Comparison of ENCODE assay signal across 9 cellular contexts in genomic region chr14:58272589-58273372, GRCh38. TPM values are rescaled to one million over a fixed set of nuclear protein-coding genes. Genes with fewer than 3 reads are reported as not detected.
DNase-seq lines count a peak whose midpoint lies in the region; ATAC-seq and TF ChIP-seq lines count a peak whose summit lies in the region.
"Had no signal": no experiment of that assay in that cellular context is flagged by ENCODE, and none has a peak within 500 bp of the region (broad histone marks: within the 10 kb centered on the region; RNA-seq: fewer than 3 reads in every experiment).

No MANE protein-coding gene starts in this region.

- H3K36me3 ChIP-seq in left lung = peaks cover 0 to 79% of the 10 kb centered on the region in 2 donors

- intact Hi-C loops in left lung (cut with DNase I) = no loop called here

- TF ChIP-seq CTCF in C4-2B (conservative IDR thresholded peaks at IDR 0.05) (peak; percentile 16), cardiac fibroblast (IDR thresholded peaks at IDR 0.05; ENCODE audit: low read depth, low read length) (peak; percentile 29), left lung (IDR thresholded peaks at IDR 0.05) (no peak), mesothelial cell of epicardium (IDR thresholded peaks at IDR 0.05; ENCODE audit: unreplicated experiment) (no peak)

- no peaks in the 10 kb centered on the region for H3K9me3 ChIP-seq in left lung

- peaks cover 0 to 51% of the 10 kb centered on the region in 2 donors for H3K4me1 ChIP-seq in left lung

- peak; percentile 21 for DNase-seq in HuH-7.5 (ENCODE audit: low spot score)
- peak; percentile 53 to 59 for DNase-seq in cardiac fibroblast (ENCODE audit: low read depth in 2 of 2)
- DNase-seq in left lung = no peak
- no peak for DNase-seq in NCI-H1092 (lab: John Stamatoyannopoulos, UW)
- no peak for DNase-seq in mesothelial cell of epicardium (ENCODE audit: low spot score in 2 of 2, unreplicated experiment in 2 of 2)

- H3K27ac ChIP-seq in C4-2B (no peak overlapping the region), left lung (peak overlapping the region in 1 of 2 donors; percentile 74)
- H3K27ac ChIP-seq: KMS-11 had no signal

- H3K27ac Mint-ChIP-seq in mesothelial cell of epicardium = no peak overlapping the region

- H3K4me3 Mint-ChIP-seq in mesothelial cell of epicardium = no peak overlapping the region

- ATAC-seq in left lung (peak; percentile 86), GM18870 (IDR thresholded peaks at IDR 0.05; ENCODE audit: unreplicated experiment) (no peak), GM19351 (IDR thresholded peaks at IDR 0.05; ENCODE audit: unreplicated experiment) (no peak)

- H3K4me3 ChIP-seq in cardiac fibroblast (replicated peaks in 1 of 2; ENCODE audit: low read depth in 2 of 2, low read length in 2 of 2) = no peak overlapping the region
- no peak overlapping the region for H3K4me3 ChIP-seq in left lung

- H3K9me3 Mint-ChIP-seq in mesothelial cell of epicardium = no peaks in the 10 kb centered on the region

- H3K27me3 ChIP-seq in left lung = no peaks in the 10 kb centered on the region

- H3K27me3 Mint-ChIP-seq in mesothelial cell of epicardium (ENCODE audit: low read depth) = no peaks in the 10 kb centered on the region

- H3K36me3 Mint-ChIP-seq in mesothelial cell of epicardium = peaks cover 33% of the 10 kb centered on the region

- peaks cover 11% of the 10 kb centered on the region for H3K4me1 Mint-ChIP-seq in mesothelial cell of epicardium

RNA-seq across cellular contexts. Expression of gene ARID4A, which starts 25.6 kb away (rescaled TPM):
- 10 to 100 TPM; 27.6 to 27.7 TPM for total RNA-seq in left lung
- total RNA-seq in mesothelial cell of epicardium = 28.1 to 35.5 TPM (median 32.9 TPM) in 3 replicates

RNA-seq across cellular contexts. Expression of gene PSMA3, which starts 28.1 kb away (rescaled TPM):
- total RNA-seq in left lung (100 to 1,000 TPM; 152 to 238 TPM), mesothelial cell of epicardium (133 to 142 TPM (median 133 TPM) in 3 replicates)

Comparison
In these comparisons a context has a peak if more than half of its experiments do, and no peak if none do; other contexts are left out.
1. CTCF ChIP-seq: peak in C4-2B (single experiment) and cardiac fibroblast (single experiment); none in left lung (0 of 2) and mesothelial cell of epicardium (single experiment).
2. DNase-seq: peak in HuH-7.5 (single experiment) and cardiac fibroblast (2 of 2); none in left lung (0 of 2), NCI-H1092 (single experiment) and mesothelial cell of epicardium (0 of 2).